In genomic region chr11:114890076-114890475, GRCh38 we compare ENCODE assay signal across 19 cellular contexts.
DNase-seq lines count a peak whose midpoint lies in the region; ATAC-seq and TF ChIP-seq lines count a peak whose summit lies in the region.
"Had no signal": no experiment of that assay in that cellular context is flagged by ENCODE, and none has a peak within 500 bp of the region (broad histone marks: within the 10 kb centered on the region; RNA-seq: fewer than 3 reads in every experiment).

No MANE protein-coding gene starts in this region.

- H3K27me3 Mint-ChIP-seq in brain (peaks cover 73% of the 10 kb centered on the region), neural progenitor cell (ENCODE audit: insufficient read depth, low read depth) (peaks cover 45% of the 10 kb centered on the region)
- H3K27me3 Mint-ChIP-seq: IgD-negative memory B cell had no signal

- H3K27ac Mint-ChIP-seq in brain (peak overlapping the region in 3 of 5 experiments; percentile 46 to 66 (median 53)), neural progenitor cell (no peak overlapping the region)
- H3K27ac Mint-ChIP-seq: CD4-positive, alpha-beta T cell; HFFc6; IgD-negative memory B cell had no signal

- H3K79me2 ChIP-seq in neural progenitor cell (ENCODE audit: low read depth) = no peaks in the 10 kb centered on the region

- H3K4me3 ChIP-seq in heart left ventricle (no peak overlapping the region), neural progenitor cell (peak overlapping the region; percentile 12)
- H3K4me3 ChIP-seq: A549 had no signal

- H3K4me1 Mint-ChIP-seq in brain (peaks cover 20% of the 10 kb centered on the region), neural progenitor cell (peaks cover 31% of the 10 kb centered on the region)
- H3K4me1 Mint-ChIP-seq: IgD-negative memory B cell had no signal

- no peak overlapping the region for H2AFZ ChIP-seq in neural progenitor cell (replicated peaks)

- H3K4me1 ChIP-seq in heart left ventricle (peaks cover 0 to 21% (median 0%) of the 10 kb centered on the region in 12 donors), neural progenitor cell (peaks cover 23% of the 10 kb centered on the region)
- H3K4me1 ChIP-seq: A549, Caco-2 had no signal

- H3K4me3 Mint-ChIP-seq in brain (peak overlapping the region in 1 of 5 experiments; percentile 51), neural progenitor cell (no peak overlapping the region)
- H3K4me3 Mint-ChIP-seq: CD4-positive, alpha-beta T cell; HFFc6; IgD-negative memory B cell had no signal

- peak; percentile 32 for DNase-seq in DMS53 (lab: John Stamatoyannopoulos, UW)
- no peak for DNase-seq in DMS53 treated with DMSO at 0.1 percent for 48 hours (lab: John Stamatoyannopoulos, UW; ENCODE audit: unreplicated experiment)
- peak in 1 of 5 donors; percentile 30 for DNase-seq in heart left ventricle
- no peak for DNase-seq in Right ventricle myocardium inferior (ENCODE audit: missing footprints)
- DNase-seq in neural progenitor cell (ENCODE audit: low spot score) = peak; percentile 57
- no peak for DNase-seq in NCI-H2196 (lab: John Stamatoyannopoulos, UW; ENCODE audit: unreplicated experiment)
- DNase-seq: AML-193; Caco-2; CD4-positive, alpha-beta T cell; GOT3; H7; HFFc6 had no signal

- no peaks in the 10 kb centered on the region for H3K27me3 ChIP-seq in heart left ventricle
- H3K27me3 ChIP-seq in neural progenitor cell = peaks cover 3% of the 10 kb centered on the region

- H3F3A ChIP-seq in neural progenitor cell (ENCODE audit: low read depth) = peaks cover 16% of the 10 kb centered on the region

- 32 to 53% (median 48%) methylated on average over 6 of the region's 6 CpGs for WGBS in heart left ventricle, 4 donors

- TF ChIP-seq CTCF in heart left ventricle (IDR thresholded peaks at IDR 0.05) = no peak
- TF ChIP-seq CTCF in brain (conservative IDR thresholded peaks at IDR 0.05) = no peak
- no peak for TF ChIP-seq CTCF in neural progenitor cell (IDR thresholded peaks at IDR 0.05)

- no peak overlapping the region for H3K9ac ChIP-seq in neural progenitor cell

- H3K27ac ChIP-seq in heart left ventricle = peak overlapping the region in 6 of 12 donors; percentile 18 to 49 (median 38)
- H3K27ac ChIP-seq in neural progenitor cell = no peak overlapping the region
- H3K27ac ChIP-seq: 22Rv1, A549, C4-2B had no signal

- H3K9me3 ChIP-seq in heart left ventricle = peaks cover 0 to 10% (median 0%) of the 10 kb centered on the region in 12 donors
- no peaks in the 10 kb centered on the region for H3K9me3 ChIP-seq in neural progenitor cell (ENCODE audit: low read depth)
- H3K9me3 ChIP-seq: A549, Caco-2 had no signal

- H3K4me2 ChIP-seq in neural progenitor cell = peak overlapping the region; percentile 68
- H3K4me2 ChIP-seq: A549 had no signal

- intact Hi-C loops in heart left ventricle (cut with DNase I) = loop anchor here in 1 of 10 donors (5.0 kb wide), 2 partner anchors 93 to 113 kb away; no protein-coding TSS in a partner anchor
- intact Hi-C loops in Right ventricle myocardium inferior (cut with DNase I) = no loop called here

- no peak for TF ChIP-seq POLR2A in heart left ventricle (IDR thresholded peaks at IDR 0.05)

- H3K36me3 ChIP-seq in heart left ventricle = no peaks in the 10 kb centered on the region
- H3K36me3 ChIP-seq in neural progenitor cell = no peaks in the 10 kb centered on the region

- H3K36me3 Mint-ChIP-seq in brain = no peaks in the 10 kb centered on the region
- no peaks in the 10 kb centered on the region for H3K36me3 Mint-ChIP-seq in neural progenitor cell
- H3K36me3 Mint-ChIP-seq: IgD-negative memory B cell had no signal

- ATAC-seq in heart left ventricle (peak in 3 of 4 donors; percentile 23 to 44 (median 42)), Right ventricle myocardium inferior (no peak), GM18909 (IDR thresholded peaks at IDR 0.05; ENCODE audit: poor library complexity, unreplicated experiment) (no peak)
- ATAC-seq: A549, HCT116 had no signal

- H4K20me1 ChIP-seq in neural progenitor cell (ENCODE audit: low read depth) = peaks cover 9% of the 10 kb centered on the region

- peaks cover 3 to 22% (median 16%) of the 10 kb centered on the region in 5 experiments for H3K9me3 Mint-ChIP-seq in brain
- H3K9me3 Mint-ChIP-seq in neural progenitor cell = peaks cover 15% of the 10 kb centered on the region

Comparison
In these comparisons a context has a peak if more than half of its experiments do, and no peak if none do; other contexts are left out.
1. DNase-seq: peak in DMS53 (single experiment) and neural progenitor cell (single experiment); none in DMS53 treated with DMSO at 0.1 percent for 48 hours (single experiment), Right ventricle myocardium inferior (single experiment) and NCI-H2196 (single experiment).
2. ATAC-seq: peak in heart left ventricle (3 of 4); none in Right ventricle myocardium inferior (single experiment) and GM18909 (single experiment).